ENCODE assay signal across 11 cellular contexts in genomic region chr4:136314686-136315085, GRCh38.
"Had no signal": no experiment of that assay in that cellular context is flagged by ENCODE, and none has a peak within 500 bp of the region (broad histone marks: within the 10 kb centered on the region; RNA-seq: fewer than 3 reads in every experiment).

No MANE protein-coding gene starts in this region.

- ATAC-seq: GM23338, HCT116 had no signal

- H3K4me2 ChIP-seq: GM23338 had no signal

- H3K9me3 ChIP-seq: HAP-1 had no signal

- H2AFZ ChIP-seq: GM23248, GM23338 had no signal

- H3K9ac ChIP-seq: GM23248 had no signal

- H3K4me3 ChIP-seq: GM23248, GM23338, HAP-1 had no signal

- H3K36me3 ChIP-seq: HAP-1 had no signal

- FAIRE-seq: H1, H54 had no signal

- DNase-seq: GM23248, GOT3, H7, H9, HCEC 1CT, HFFc6 had no signal

- H3K27ac ChIP-seq: GM23248 had no signal

- H3K4me1 ChIP-seq: HAP-1 had no signal
